Comparison of ENCODE assay signal across 8 cellular contexts in the genomic region with DNA sequence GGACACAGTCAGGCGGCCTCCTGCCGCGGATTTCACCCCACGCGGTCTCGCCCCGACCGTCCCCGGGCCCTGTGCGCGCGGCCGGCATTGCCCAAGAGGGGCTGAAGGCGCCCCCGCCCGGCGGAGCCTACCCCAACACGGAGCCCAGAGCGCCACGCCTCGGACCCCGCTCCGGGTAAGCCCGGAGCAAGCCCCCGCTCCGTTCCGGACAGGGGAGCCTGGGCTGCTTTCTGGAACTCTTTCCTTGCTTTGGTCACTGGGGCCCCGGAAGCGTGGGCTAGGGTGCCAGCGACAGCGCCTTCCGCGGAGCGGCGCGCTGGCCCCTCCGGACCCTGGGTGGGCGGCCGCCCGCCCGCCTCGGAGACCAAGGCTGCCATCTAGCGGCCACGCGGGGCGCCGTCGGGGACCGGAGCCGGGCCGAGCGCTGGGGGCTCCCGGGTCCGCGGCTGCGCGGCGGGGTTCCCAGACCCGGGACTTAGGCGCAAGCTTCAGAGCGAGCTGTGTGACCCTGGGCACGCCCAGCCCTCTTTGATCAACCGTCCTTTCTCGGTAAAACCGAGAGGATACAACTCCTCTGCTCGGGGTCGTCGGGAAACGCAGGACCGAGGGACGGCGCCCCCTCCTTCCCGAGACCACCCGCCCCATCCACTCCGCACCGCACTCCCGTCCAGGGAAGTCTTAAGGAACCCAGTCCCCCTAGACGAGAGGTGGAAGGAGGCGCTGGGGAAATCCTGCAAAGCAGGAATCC. TPM values are rescaled to one million over a fixed set of nuclear protein-coding genes. Genes with fewer than 3 reads are reported as not detected.
DNase-seq lines count a peak whose midpoint lies in the region; ATAC-seq and TF ChIP-seq lines count a peak whose summit lies in the region.

No MANE protein-coding gene starts in this region.

- H3K4me2 ChIP-seq in DOHH2 (ENCODE audit: low read length) = no peak overlapping the region

- no peaks in the 10 kb centered on the region for H3K9me3 ChIP-seq in DOHH2 (ENCODE audit: control insufficient read depth, insufficient read depth, low read length)
- H3K9me3 ChIP-seq in cardiac muscle cell (ENCODE audit: low read depth) = no peaks in the 10 kb centered on the region

- H3K9me2 ChIP-seq in DOHH2 (replicated peaks; ENCODE audit: control insufficient read depth, low read length) = no peaks in the 10 kb centered on the region

- no peaks in the 10 kb centered on the region for H3K79me2 ChIP-seq in DOHH2 (ENCODE audit: control insufficient read depth, low read length)

- H3F3A ChIP-seq in DOHH2 (ENCODE audit: control insufficient read depth, insufficient read depth) = no peaks in the 10 kb centered on the region

- no peak for ATAC-seq in GM18498 (IDR thresholded peaks at IDR 0.05; ENCODE audit: unreplicated experiment)
- no peak for ATAC-seq in GM21528 (IDR thresholded peaks at IDR 0.05; ENCODE audit: low FRiP score, unreplicated experiment)

- TF ChIP-seq CTCF in DOHH2 (IDR thresholded peaks at IDR 0.05; ENCODE audit: low read depth, low read length, poor library complexity, severe bottlenecking) (peak; percentile 71), cardiac muscle cell (IDR thresholded peaks at IDR 0.05; ENCODE audit: low read depth, low read length) (peak; percentile 60)

- peak; percentile 37 for DNase-seq in NCI-H69 (lab: John Stamatoyannopoulos, UW)
- peak; percentile 24 for DNase-seq in activated T-helper 9 cell treated with anti-CD3 and anti-CD28 coated beads, Interleukin-2, amount 50 U/mL, for 16 hours (ENCODE audit: low read depth)
- DNase-seq in cardiac muscle cell (ENCODE audit: low read depth in 1 of 2, low spot score in 1 of 2) = peak; percentile 16 to 78
- no peak for DNase-seq in skeletal muscle cell (ENCODE audit: low read depth)
- DNase-seq in kidney tubule cell (ENCODE audit: low spot score) = no peak

- H3K4me3 ChIP-seq in DOHH2 (ENCODE audit: low read length) (no peak overlapping the region), cardiac muscle cell (peak overlapping the region; percentile 44), skeletal muscle cell (ENCODE audit: low read depth, low read length) (peak overlapping the region; percentile 32)

- H4K20me1 ChIP-seq in DOHH2 (ENCODE audit: control insufficient read depth, insufficient read depth, low read depth, low read length) = no peaks in the 10 kb centered on the region; the same call in 1 of the 2 replicates

- H3K27ac ChIP-seq in DOHH2 (ENCODE audit: low read depth, low read length) = no peak overlapping the region
- H3K27ac ChIP-seq in cardiac muscle cell = no peak overlapping the region

- peaks cover 38% of the 10 kb centered on the region for H3K27me3 ChIP-seq in DOHH2 (ENCODE audit: control insufficient read depth, low read length)
- peaks cover 84% of the 10 kb centered on the region for H3K27me3 ChIP-seq in cardiac muscle cell

- no peaks in the 10 kb centered on the region for H3K36me3 ChIP-seq in DOHH2 (ENCODE audit: control insufficient read depth, low read length)
- no peaks in the 10 kb centered on the region for H3K36me3 ChIP-seq in cardiac muscle cell

- no peaks in the 10 kb centered on the region for H3K4me1 ChIP-seq in DOHH2 (ENCODE audit: control insufficient read depth, low read length)
- H3K4me1 ChIP-seq in cardiac muscle cell (ENCODE audit: low read depth) = no peaks in the 10 kb centered on the region

RNA-seq across cellular contexts. Expression of a gene that starts 41.4 kb away (rescaled TPM):
- total RNA-seq in cardiac muscle cell = 3.7 and 5.3 TPM in 2 replicates
- 10.3 and 13.7 TPM in 2 replicates for polyA plus RNA-seq in cardiac muscle cell

RNA-seq across cellular contexts. Expression of a gene that starts 55.0 kb away (rescaled TPM):
- 8.8 and 22.9 TPM in 2 replicates for total RNA-seq in cardiac muscle cell
- 51.8 and 66.9 TPM in 2 replicates for polyA plus RNA-seq in cardiac muscle cell

Comparison
In these comparisons a context has a peak if more than half of its experiments do, and no peak if none do; other contexts are left out.
1. DNase-seq: peak in NCI-H69 (single experiment), activated T-helper 9 cell treated with anti-CD3 and anti-CD28 coated beads, Interleukin-2, amount 50 U/mL, for 16 hours (single experiment) and cardiac muscle cell (2 of 2); none in skeletal muscle cell (single experiment) and kidney tubule cell (single experiment).